In the genomic region with DNA sequence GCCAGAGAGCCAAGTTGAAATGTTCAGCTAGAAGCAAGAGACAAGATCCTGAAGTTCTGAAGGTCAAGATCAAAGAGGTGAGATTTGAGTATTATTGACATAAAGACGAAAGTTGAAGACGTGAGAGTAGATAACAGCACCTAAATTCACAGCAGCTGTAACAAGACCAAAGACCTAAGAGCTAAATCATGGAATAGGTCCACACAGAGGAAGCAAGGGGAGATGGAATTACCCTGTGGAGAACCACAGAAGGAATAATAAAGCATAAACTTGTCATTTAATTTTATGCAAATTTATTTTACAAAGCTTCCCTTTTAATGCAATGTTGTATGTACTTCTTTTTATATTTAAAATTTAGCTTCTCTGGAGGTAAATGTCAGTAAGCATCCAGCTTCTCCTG, we compare ENCODE assay signal across 18 cellular contexts.
A peak's percentile ranks its signal among the peaks of the same experiment; 100 is the strongest.
DNase-seq lines count a peak whose midpoint lies in the region; ATAC-seq, FAIRE-seq and TF ChIP-seq lines count a peak whose summit lies in the region.
"Had no signal": no experiment of that assay in that cellular context is flagged by ENCODE, and none has a peak within 500 bp of the region (broad histone marks: within the 10 kb centered on the region; RNA-seq: fewer than 3 reads in every experiment).

No MANE protein-coding gene starts in this region.

- H3K9me1 ChIP-seq in IMR-90 (ENCODE audit: insufficient read depth, low read length), result no peaks in the 10 kb centered on the region

- no peak overlapping the region for H2AK9ac ChIP-seq in IMR-90 (replicated peaks; ENCODE audit: low read depth, low read length, poor library complexity)

- no peak overlapping the region for H3K4me2 ChIP-seq in HepG2 (ENCODE audit: low read depth, low read length)
- no peak overlapping the region for H3K4me2 ChIP-seq in IMR-90 (ENCODE audit: low read depth, low read length)
- peak overlapping the region; percentile 37 to 58; a peak in 3 of 4 replicates for H3K4me2 ChIP-seq in H1 (ENCODE audit: insufficient read depth in 1 of 2, low read depth in 2 of 2, low read length in 2 of 2)
- H3K4me2 ChIP-seq: BLaER1, KMS-11 had no signal

- peak overlapping the region; percentile 5 for H2BK5ac ChIP-seq in IMR-90 (ENCODE audit: low read depth, low read length, poor library complexity, severe bottlenecking)
- H2BK5ac ChIP-seq in H1 (ENCODE audit: low read depth, low read length), result peak overlapping the region; percentile 83; the same call in 1 of the 2 replicates

- H3K9me3 ChIP-seq in HepG2 (ENCODE audit: low read length) (no peaks in the 10 kb centered on the region), right lobe of liver (no peaks in the 10 kb centered on the region), IMR-90 (ENCODE audit: control insufficient read depth, insufficient read depth, low read length) (no peaks in the 10 kb centered on the region), H1 (ENCODE audit: insufficient read depth in 2 of 2, low read depth in 1 of 2, low read length in 1 of 2) (peaks cover 5 to 7% of the 10 kb centered on the region in 2 experiments; a peak in 3 of 4 replicates), Peyer's patch (no peaks in the 10 kb centered on the region), testis (no peaks in the 10 kb centered on the region)
- H3K9me3 ChIP-seq: BLaER1, HAP-1 had no signal

- H2BK15ac ChIP-seq in IMR-90 (ENCODE audit: low read depth, low read length) (peak overlapping the region; percentile 66), H1 (ENCODE audit: low read length) (0 out of 2 replicates have a peak overlapping the region, but pooled peaks have one; percentile 40)

- TF ChIP-seq EP300 in HepG2 (IDR thresholded peaks at IDR 0.05; ENCODE audit: low read depth in 2 of 2, low read length in 2 of 2), result no peak
- TF ChIP-seq EP300 in HepG2 (CRISPR knock-in tag; IDR thresholded peaks at IDR 0.05; ENCODE audit: borderline replicate concordance), result no peak
- no peak for TF ChIP-seq EP300 in H1 (IDR thresholded peaks at IDR 0.05; ENCODE audit: borderline replicate concordance in 1 of 2, low read depth in 2 of 2, low read length in 2 of 2)

- H2AFZ ChIP-seq in HepG2 (ENCODE audit: low read length), result peak overlapping the region; percentile 56
- H2AFZ ChIP-seq in IMR-90 (replicated peaks; ENCODE audit: low read length, poor library complexity), result no peak overlapping the region
- H2AFZ ChIP-seq in H1 (ENCODE audit: low read length), result no peak overlapping the region

- H3K27me3 ChIP-seq in HepG2 (ENCODE audit: control insufficient read depth in 1 of 2, insufficient read depth in 2 of 2, low read length in 2 of 2), result no peaks in the 10 kb centered on the region
- no peaks in the 10 kb centered on the region for H3K27me3 ChIP-seq in right lobe of liver
- H3K27me3 ChIP-seq in IMR-90 (ENCODE audit: control insufficient read depth, insufficient read depth, low read length), result no peaks in the 10 kb centered on the region
- H3K27me3 ChIP-seq in H1 (replicated peaks in 1 of 4; ENCODE audit: control insufficient read depth in 3 of 4, extremely low read depth in 1 of 4, insufficient read depth in 3 of 4, low read length in 3 of 4), result no peaks in the 10 kb centered on the region
- H3K27me3 ChIP-seq in Peyer's patch, result no peaks in the 10 kb centered on the region
- H3K27me3 ChIP-seq in testis, result no peaks in the 10 kb centered on the region
- H3K27me3 ChIP-seq: BLaER1 had no signal

- H3K23ac ChIP-seq in IMR-90 (ENCODE audit: low read depth, low read length), result peak overlapping the region; percentile 47; the same call in 1 of the 2 replicates
- H3K23ac ChIP-seq in H1 (ENCODE audit: insufficient read length), result no peak overlapping the region

- H4K91ac ChIP-seq in IMR-90 (ENCODE audit: insufficient read depth, low read depth, low read length), result peak overlapping the region; percentile 20
- H4K91ac ChIP-seq in H1 (replicated peaks; ENCODE audit: insufficient read length, low read length), result no peak overlapping the region

- no peak for TF ChIP-seq POLR2A in HepG2 (IDR thresholded peaks at IDR 0.05; ENCODE audit: insufficient read depth in 1 of 2, low read depth in 2 of 2, low read length in 2 of 2)
- TF ChIP-seq POLR2A in right lobe of liver (IDR thresholded peaks at IDR 0.05), result no peak
- TF ChIP-seq POLR2A in IMR-90 (IDR thresholded peaks at IDR 0.05; ENCODE audit: low read depth, low read length), result no peak
- no peak for TF ChIP-seq POLR2A in H1 (IDR thresholded peaks at IDR 0.05; ENCODE audit: control extremely low read depth in 1 of 2, low read depth in 2 of 2, low read length in 2 of 2)
- no peak for TF ChIP-seq POLR2A in Peyer's patch (IDR thresholded peaks at IDR 0.05)
- TF ChIP-seq POLR2A in testis (IDR thresholded peaks at IDR 0.05), result no peak

- H4K20me1 ChIP-seq in HepG2 (ENCODE audit: insufficient read depth, low read length), result no peaks in the 10 kb centered on the region
- H4K20me1 ChIP-seq in IMR-90 (ENCODE audit: insufficient read depth, low read length), result no peaks in the 10 kb centered on the region
- H4K20me1 ChIP-seq in H1 (replicated peaks in 1 of 2; ENCODE audit: control insufficient read depth in 1 of 2, insufficient read depth in 2 of 2, low read length in 2 of 2), result no peaks in the 10 kb centered on the region
- H4K20me1 ChIP-seq: BLaER1 had no signal

- H3K4me3 ChIP-seq in HepG2 (replicated peaks in 1 of 3; ENCODE audit: insufficient read depth in 1 of 3, low read depth in 2 of 3, low read length in 3 of 3), result no peak overlapping the region
- H3K4me3 ChIP-seq in right lobe of liver, result no peak overlapping the region
- H3K4me3 ChIP-seq in IMR-90 (ENCODE audit: insufficient read depth, low read depth, low read length), result no peak overlapping the region
- peak overlapping the region in 1 of 4 experiments; percentile 3; a peak in 1 of 8 replicates for H3K4me3 ChIP-seq in H1 (ENCODE audit: extremely low read depth in 1 of 4, insufficient read depth in 2 of 4, low read depth in 3 of 4, low read length in 4 of 4)
- H3K4me3 ChIP-seq in Peyer's patch, result no peak overlapping the region
- no peak overlapping the region for H3K4me3 ChIP-seq in testis
- H3K4me3 ChIP-seq: BLaER1, GM12878, HAP-1 had no signal

- H3K18ac ChIP-seq in IMR-90 (ENCODE audit: low read depth, low read length) (peak overlapping the region; percentile 51), H1 (ENCODE audit: extremely low read depth, low read length) (no peak overlapping the region)

- H3K14ac ChIP-seq in IMR-90 (replicated peaks; ENCODE audit: low read depth, low read length) (peak overlapping the region; percentile 57; the same call in 1 of the 2 replicates), H1 (ENCODE audit: insufficient read length) (no peak overlapping the region)

- POLR2A ChIA-PET in HepG2 (lab: Yijun Ruan, JAX) (no interaction called here), IMR-90 (lab: Charles Lee; ENCODE audit: unreplicated experiment) (no interaction called here), H1 (lab: Charles Lee; ENCODE audit: partially characterized antibody) (no interaction called here)

- in situ Hi-C loops in HepG2 (cut with HindIII; ENCODE audit: extremely low pct_ligation_motif_present, low pct_unique_long_range_greater_than_20kb) (no loop called here), IMR-90 (cut with MboI; ENCODE audit: low sequenced_read_pairs) (no loop called here)

- dilution Hi-C loops in IMR-90 (cut with HindIII; ENCODE audit: low sequenced_read_pairs, unreplicated experiment), result no loop called here

- no peaks in the 10 kb centered on the region for H3K36me3 ChIP-seq in HepG2 (replicated peaks in 1 of 2; ENCODE audit: control insufficient read depth in 1 of 2, insufficient read depth in 2 of 2, low read length in 2 of 2)
- no peaks in the 10 kb centered on the region for H3K36me3 ChIP-seq in right lobe of liver
- H3K36me3 ChIP-seq in IMR-90 (ENCODE audit: control insufficient read depth, insufficient read depth, low read length), result no peaks in the 10 kb centered on the region
- no peaks in the 10 kb centered on the region for H3K36me3 ChIP-seq in H1 (ENCODE audit: control insufficient read depth in 2 of 4, insufficient read depth in 4 of 4, low read length in 3 of 4)
- no peaks in the 10 kb centered on the region for H3K36me3 ChIP-seq in Peyer's patch
- H3K36me3 ChIP-seq in testis (ENCODE audit: low read depth, missing control alignments), result no peaks in the 10 kb centered on the region
- H3K36me3 ChIP-seq: BLaER1, HAP-1 had no signal

- H3K79me1 ChIP-seq in IMR-90 (ENCODE audit: low read depth in 1 of 2, low read length in 2 of 2) (no peaks in the 10 kb centered on the region), H1 (ENCODE audit: low read depth, low read length) (no peaks in the 10 kb centered on the region)

- H3K79me2 ChIP-seq in HepG2 (ENCODE audit: insufficient read depth, low read length) (no peaks in the 10 kb centered on the region), H1 (ENCODE audit: control insufficient read depth in 1 of 2, insufficient read depth in 2 of 2, low read length in 2 of 2) (no peaks in the 10 kb centered on the region)

- no peak for TF ChIP-seq RAD21 in HepG2 (CRISPR knock-in tag; IDR thresholded peaks at IDR 0.05)
- TF ChIP-seq RAD21 in IMR-90 (IDR thresholded peaks at IDR 0.05; ENCODE audit: low read length), result no peak
- no peak for TF ChIP-seq RAD21 in H1 (IDR thresholded peaks at IDR 0.05 in 1 of 2, conservative IDR thresholded peaks at IDR 0.05 in 1 of 2; ENCODE audit: low read depth in 2 of 2, low read length in 2 of 2)

- TF ChIP-seq CTCF in HepG2 (CRISPR knock-in tag; IDR thresholded peaks at IDR 0.05) (no peak), right lobe of liver (IDR thresholded peaks at IDR 0.05) (no peak), IMR-90 (conservative IDR thresholded peaks at IDR 0.05; ENCODE audit: low read depth, low read length) (no peak), H1 (IDR thresholded peaks at IDR 0.05; ENCODE audit: control extremely low read depth in 1 of 3, insufficient read depth in 1 of 3, low read depth in 1 of 3, low read length in 3 of 3) (no peak), Peyer's patch (IDR thresholded peaks at IDR 0.05) (no peak), testis (IDR thresholded peaks at IDR 0.05) (no peak)

- intact Hi-C loops in HepG2 (cut with micrococcal nuclease; ENCODE audit: unreplicated experiment) (no loop called here), right lobe of liver (cut with DNase I) (no loop called here), IMR-90 (cut with micrococcal nuclease) (loop anchor here (5.0 to 10.0 kb wide), 2 partner anchors 135 to 373 kb away; no protein-coding TSS in a partner anchor), testis (cut with DNase I; ENCODE audit: low total_unique reads) (no loop called here)

- no peak for FAIRE-seq in HepG2 (lab: Jason Lieb, UNC)
- no peak for FAIRE-seq in H1 (lab: Jason Lieb, UNC)
- FAIRE-seq: GM12878, GM19239 had no signal

- no peak for ATAC-seq in HepG2
- no peak for ATAC-seq in right lobe of liver
- ATAC-seq in IMR-90 (ENCODE audit: low read depth), result no peak
- no peak for ATAC-seq in GM18907 (IDR thresholded peaks at IDR 0.05; ENCODE audit: unreplicated experiment)
- ATAC-seq in GM21515 (IDR thresholded peaks at IDR 0.05; ENCODE audit: unreplicated experiment), result no peak
- ATAC-seq: GM12878 had no signal

- H2BK12ac ChIP-seq in H1 (ENCODE audit: low read depth, low read length), result 0 out of 2 replicates have a peak overlapping the region, but pooled peaks have one; percentile 70

- H3K23me2 ChIP-seq in H1 (ENCODE audit: low read depth, low read length), result no peaks in the 10 kb centered on the region

- H2BK20ac ChIP-seq in IMR-90 (ENCODE audit: low read depth, low read length) (peak overlapping the region; percentile 69; the same call in 1 of the 2 replicates), H1 (ENCODE audit: low read length) (peak overlapping the region; percentile 97; the same call in 1 of the 2 replicates)

- H4K8ac ChIP-seq in IMR-90 (ENCODE audit: low read depth in 2 of 2, low read length in 2 of 2) (peak overlapping the region in 1 of 2 experiments; percentile 47; a peak in 2 of 4 replicates), H1 (ENCODE audit: extremely low read depth, insufficient read depth, low read length) (no peak overlapping the region)

- H3K4me1 ChIP-seq in HepG2 (ENCODE audit: insufficient read depth, low read length) (peaks cover 45% of the 10 kb centered on the region), right lobe of liver (no peaks in the 10 kb centered on the region), IMR-90 (ENCODE audit: control insufficient read depth, insufficient read depth, low read length) (peaks cover 7% of the 10 kb centered on the region), H1 (replicated peaks in 1 of 4; ENCODE audit: control insufficient read depth in 3 of 4, insufficient read depth in 4 of 4, low read length in 3 of 4) (peaks cover 0 to 4% (median 2%) of the 10 kb centered on the region in 4 experiments; a peak in 3 of 7 replicates), Peyer's patch (no peaks in the 10 kb centered on the region), testis (no peaks in the 10 kb centered on the region)
- H3K4me1 ChIP-seq: BLaER1 had no signal

- H2AK5ac ChIP-seq in IMR-90 (ENCODE audit: low read depth, low read length) (peak overlapping the region; percentile 67), H1 (ENCODE audit: low read depth, low read length) (no peak overlapping the region)

- H3K56ac ChIP-seq in IMR-90 (ENCODE audit: extremely low read depth, insufficient read depth, low read length) (no peak overlapping the region), H1 (replicated peaks; ENCODE audit: insufficient read length, low read depth, low read length) (no peak overlapping the region)

- DNase-seq in HepG2 (ENCODE audit: low spot score), result no peak
- DNase-seq in right lobe of liver, result no peak
- no peak for DNase-seq in IMR-90
- no peak for DNase-seq in H1 (ENCODE audit: low read depth in 1 of 2, low spot score in 2 of 2)
- no peak for DNase-seq in Peyer's patch
- DNase-seq in testis, result no peak
- DNase-seq: CD4-positive, alpha-beta memory T cell; DMS79 treated with DMSO at 0.1 percent for 48 hours; GF-D8; GOT3 had no signal

- H4K5ac ChIP-seq in IMR-90 (ENCODE audit: low read depth, low read length) (peak overlapping the region; percentile 54; the same call in 1 of the 2 replicates), H1 (ENCODE audit: insufficient read length, low read depth, low read length) (no peak overlapping the region)

- 39% methylated on average over 2 of the region's 2 CpGs for WGBS in HepG2 (ENCODE audit: low lambda C conversion rate)
- WGBS in right lobe of liver (ENCODE audit: insufficient coverage, low coverage, low lambda C conversion rate, missing lambda C conversion rate), result 44% methylated on average over 2 of the region's 2 CpGs
- no CpG with 5 or more reads among the region's 2 CpGs for WGBS in IMR-90 (ENCODE audit: extremely low coverage in 2 of 2, insufficient read length in 1 of 2), 2 experiments
- 38% methylated on average over 2 of the region's 2 CpGs; no CpG with 5 or more reads in 1 of the 2 experiments for WGBS in H1 (ENCODE audit: extremely low coverage in 1 of 2, insufficient coverage in 1 of 2, insufficient read length in 1 of 2, insufficient replicate concordance in 2 of 2, low coverage in 1 of 2, low lambda C conversion rate in 2 of 2, missing lambda C conversion rate in 1 of 2), 2 experiments
- WGBS in testis, 2 donors, result 61 to 73% methylated on average over 2 of the region's 2 CpGs

- H3K9ac ChIP-seq in HepG2 (ENCODE audit: insufficient read depth, low read depth, low read length), result no peak overlapping the region
- no peak overlapping the region for H3K9ac ChIP-seq in IMR-90 (ENCODE audit: low read depth, low read length)
- H3K9ac ChIP-seq in H1 (replicated peaks in 1 of 4; ENCODE audit: extremely low read depth in 1 of 4, low read depth in 3 of 4, low read length in 3 of 4), result no peak overlapping the region
- H3K9ac ChIP-seq: BLaER1, KMS-11 had no signal

- H2BK120ac ChIP-seq in IMR-90 (ENCODE audit: low read depth, low read length), result peak overlapping the region; percentile 54
- no peak overlapping the region for H2BK120ac ChIP-seq in H1 (replicated peaks; ENCODE audit: low read depth, low read length)

- BruUV-seq in HepG2 (replicated peaks; lab: Mats Ljungman, UMichigan) (no TSS peak), IMR-90 (replicated peaks; lab: Mats Ljungman, UMichigan) (no TSS peak)

- peak overlapping the region; percentile 54; the same call in 1 of the 2 replicates for H3K4ac ChIP-seq in IMR-90 (ENCODE audit: low read depth, low read length)
- no peak overlapping the region for H3K4ac ChIP-seq in H1 (replicated peaks; ENCODE audit: insufficient read length, low read depth, low read length)

- H3K27ac ChIP-seq in HepG2 (ENCODE audit: extremely low read length, insufficient read depth, low read length), result no peak overlapping the region
- H3K27ac ChIP-seq in right lobe of liver, result no peak overlapping the region
- no peak overlapping the region for H3K27ac ChIP-seq in IMR-90 (ENCODE audit: insufficient read depth, low read length)
- H3K27ac ChIP-seq in H1 (ENCODE audit: low read depth, low read length), result no peak overlapping the region
- H3K27ac ChIP-seq in Peyer's patch, result no peak overlapping the region
- no peak overlapping the region for H3K27ac ChIP-seq in testis
- H3K27ac ChIP-seq: 22Rv1, BLaER1, KMS-11 had no signal

- CTCF ChIA-PET in HepG2 (lab: Yijun Ruan, JAX; ENCODE audit: low intra/inter-chr PET ratio, low total read pairs) (no interaction called here), IMR-90 (lab: Yijun Ruan, JAX) (interaction anchor here (0.6 kb wide), 1 partner anchor 292 kb away, joined by 7 read pairs; no protein-coding TSS in a partner anchor), H1 (lab: Charles Lee; ENCODE audit: partially characterized antibody) (interaction anchor here (1.2 to 2.1 kb wide), 2 partner anchors 9 to 148 kb away, joined by 4 to 7 read pairs; no protein-coding TSS in a partner anchor)

Comparison
In these comparisons a context has a peak if more than half of its experiments do, and no peak if none do; other contexts are left out.
1. H3K4me2 ChIP-seq: peak in H1 (2 of 2); none in HepG2 (single experiment) and IMR-90 (single experiment).